8 cellular contexts compared by ENCODE assay signal in genomic region chr18:5294618-5295230, GRCh38. TPM values are rescaled to one million over a fixed set of nuclear protein-coding genes. Genes with fewer than 3 reads are reported as not detected.
DNase-seq lines count a peak whose midpoint lies in the region; ATAC-seq and TF ChIP-seq lines count a peak whose summit lies in the region.

No MANE protein-coding gene starts in this region.

- H3K27ac Mint-ChIP-seq in Caco-2 (ENCODE audit: unreplicated experiment) = peak overlapping the region; percentile 45
- H3K27ac Mint-ChIP-seq in activated naive CD4-positive, alpha-beta T cell treated with anti-CD3 and anti-CD28 coated beads, Interleukin-2, amount 50 U/mL, for 72 hours = peak overlapping the region; percentile 92

- peaks cover 9% of the 10 kb centered on the region for H3K4me1 Mint-ChIP-seq in Caco-2 (ENCODE audit: low read depth, unreplicated experiment)

- 0% methylated on average over 38 to 54 of the region's 54 CpGs for WGBS in heart right ventricle, 2 donors

- no peaks in the 10 kb centered on the region for H3K9me3 ChIP-seq in Caco-2
- H3K9me3 ChIP-seq in HUES48 (ENCODE audit: control insufficient read depth, insufficient read depth, low read length) = no peaks in the 10 kb centered on the region
- H3K9me3 ChIP-seq in heart right ventricle = no peaks in the 10 kb centered on the region

- intact Hi-C loops in Caco-2 (cut with micrococcal nuclease; ENCODE audit: unreplicated experiment) = no loop called here
- intact Hi-C loops in heart right ventricle (cut with DNase I) = loop anchor here in 7 of 10 donors (2.0 to 5.0 kb wide), 4 partner anchors 52 to 1433 kb away; partner anchors contain the start of gene ARHGAP28 (in 1 of the 7)

- no peaks in the 10 kb centered on the region for H3K27me3 Mint-ChIP-seq in Caco-2 (ENCODE audit: insufficient read depth, unreplicated experiment)

- peak in 1 of 2 experiments; percentile 46 for DNase-seq in Caco-2
- peak; percentile 48 to 71 for DNase-seq in activated naive CD4-positive, alpha-beta T cell treated with anti-CD3 and anti-CD28 coated beads, Interleukin-2, amount 50 U/mL, for 72 hours (ENCODE audit: low spot score in 2 of 2)
- peak; percentile 53 to 61 for DNase-seq in heart right ventricle
- DNase-seq in putamen (ENCODE audit: low spot score) = peak; percentile 70
- DNase-seq in NCI-H1694 treated with DMSO at 0.1 percent for 48 hours (lab: John Stamatoyannopoulos, UW) = no peak

- CTCF ChIA-PET in Caco-2 (lab: Charles Lee) = interaction anchor here (1.0 kb wide), 1 partner anchor 57 kb away, joined by 5 read pairs; no protein-coding TSS in a partner anchor

- peak overlapping the region; percentile 94 for H3K9ac ChIP-seq in HUES48 (ENCODE audit: low read depth, low read length)

- no peaks in the 10 kb centered on the region for H3K9me3 Mint-ChIP-seq in Caco-2 (ENCODE audit: unreplicated experiment)
- H3K9me3 Mint-ChIP-seq in activated naive CD4-positive, alpha-beta T cell treated with anti-CD3 and anti-CD28 coated beads, Interleukin-2, amount 50 U/mL, for 72 hours = no peaks in the 10 kb centered on the region

- TF ChIP-seq CTCF in Caco-2 (IDR thresholded peaks at IDR 0.05; ENCODE audit: insufficient read depth in 1 of 2, low read depth in 1 of 2, low read length in 1 of 2, severe bottlenecking in 1 of 2, unreplicated experiment in 1 of 2) (no peak), heart right ventricle (IDR thresholded peaks at IDR 0.05) (no peak)

- H3K4me3 ChIP-seq in Caco-2 (ENCODE audit: low read depth, low read length) (peak overlapping the region; percentile 89), HUES48 (ENCODE audit: low read depth, low read length) (peak overlapping the region; percentile 96), heart right ventricle (peak overlapping the region; percentile 75 to 97 (median 89))

- POLR2A ChIA-PET in Caco-2 (lab: Charles Lee) = interaction anchor here (0.6 to 3.9 kb wide), 3 partner anchors 57 to 212 kb away, joined by 3 to 58 read pairs (median 3); no protein-coding TSS in a partner anchor

- H3K36me3 Mint-ChIP-seq in Caco-2 (ENCODE audit: insufficient read depth, unreplicated experiment) = peaks cover 29% of the 10 kb centered on the region
- peaks cover 22 to 38% of the 10 kb centered on the region in 2 donors for H3K36me3 Mint-ChIP-seq in activated naive CD4-positive, alpha-beta T cell treated with anti-CD3 and anti-CD28 coated beads, Interleukin-2, amount 50 U/mL, for 72 hours

- H3K27me3 ChIP-seq in Caco-2 (replicated peaks; ENCODE audit: control insufficient read depth, insufficient read depth, low read length) (no peaks in the 10 kb centered on the region), HUES48 (ENCODE audit: control insufficient read depth, insufficient read depth, low read length) (peaks cover 20% of the 10 kb centered on the region), heart right ventricle (no peaks in the 10 kb centered on the region)

- ATAC-seq in GM21390 (IDR thresholded peaks at IDR 0.05; ENCODE audit: unreplicated experiment) = peak; percentile 13
- peak; percentile 28 for ATAC-seq in SK-N-SH treated with all-trans-retinoic acid at 6 μM for 48 hours
- peak; percentile 27 to 42 for ATAC-seq in activated naive CD4-positive, alpha-beta T cell treated with anti-CD3 and anti-CD28 coated beads, Interleukin-2, amount 50 U/mL, for 72 hours
- ATAC-seq in heart right ventricle = peak in 4 of 8 donors; percentile 21 to 35 (median 34)

- BruUV-seq in Caco-2 (replicated peaks; lab: Mats Ljungman, UMichigan) = no TSS peak

- H3K4me1 ChIP-seq in Caco-2 = 0 out of 2 replicates have a peak, but pooled peaks cover 4% of the 10 kb centered on the region
- peaks cover 13% of the 10 kb centered on the region for H3K4me1 ChIP-seq in HUES48 (ENCODE audit: control insufficient read depth, insufficient read depth, low read length)
- peaks cover 0 to 21% (median 13%) of the 10 kb centered on the region in 9 donors for H3K4me1 ChIP-seq in heart right ventricle

- peak overlapping the region; percentile 81 for H3K4me3 Mint-ChIP-seq in Caco-2 (ENCODE audit: unreplicated experiment)

- peak overlapping the region; percentile 95 for H3K27ac ChIP-seq in HUES48 (ENCODE audit: low read depth, low read length)
- peak overlapping the region; percentile 92 to 99 (median 96) for H3K27ac ChIP-seq in heart right ventricle

- H3K36me3 ChIP-seq in Caco-2 (ENCODE audit: control insufficient read depth, insufficient read depth, low read length) = no peaks in the 10 kb centered on the region; the same call in 1 of the 2 replicates
- H3K36me3 ChIP-seq in HUES48 (ENCODE audit: control insufficient read depth, insufficient read depth, low read length) = peaks cover 31% of the 10 kb centered on the region
- peaks cover 0 to 34% (median 15%) of the 10 kb centered on the region in 9 donors for H3K36me3 ChIP-seq in heart right ventricle

TF ChIP-seq in SK-N-SH treated with all-trans-retinoic acid at 6 μM for 48 hours, 23 proteins besides CTCF, POLR2A, EP300 and RAD21 (continues in another document):
- no peak for TF ChIP-seq ARNTL (CRISPR knock-in tag; IDR thresholded peaks at IDR 0.05; ENCODE audit: borderline replicate concordance, low read depth)
- no peak for TF ChIP-seq ZC3H10 (CRISPR knock-in tag; IDR thresholded peaks at IDR 0.05)
- TF ChIP-seq ZFP3 (CRISPR knock-in tag; IDR thresholded peaks at IDR 0.05) = no peak
- TF ChIP-seq, protein P1, sequence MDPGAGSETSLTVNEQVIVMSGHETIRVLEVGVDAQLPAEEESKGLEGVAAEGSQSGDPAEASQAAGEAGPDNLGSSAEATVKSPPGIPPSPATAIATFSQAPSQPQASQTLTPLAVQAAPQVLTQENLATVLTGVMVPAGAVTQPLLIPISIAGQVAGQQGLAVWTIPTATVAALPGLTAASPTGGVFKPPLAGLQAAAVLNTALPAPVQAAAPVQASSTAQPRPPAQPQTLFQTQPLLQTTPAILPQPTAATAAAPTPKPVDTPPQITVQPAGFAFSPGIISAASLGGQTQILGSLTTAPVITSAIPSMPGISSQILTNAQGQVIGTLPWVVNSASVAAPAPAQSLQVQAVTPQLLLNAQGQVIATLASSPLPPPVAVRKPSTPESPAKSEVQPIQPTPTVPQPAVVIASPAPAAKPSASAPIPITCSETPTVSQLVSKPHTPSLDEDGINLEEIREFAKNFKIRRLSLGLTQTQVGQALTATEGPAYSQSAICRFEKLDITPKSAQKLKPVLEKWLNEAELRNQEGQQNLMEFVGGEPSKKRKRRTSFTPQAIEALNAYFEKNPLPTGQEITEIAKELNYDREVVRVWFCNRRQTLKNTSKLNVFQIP (CRISPR knock-in tag; IDR thresholded peaks at IDR 0.05; ENCODE audit: borderline replicate concordance, low read depth) = no peak
- no peak for TF ChIP-seq ISL1 (CRISPR knock-in tag; IDR thresholded peaks at IDR 0.05)
- no peak for TF ChIP-seq PPARA (CRISPR knock-in tag; IDR thresholded peaks at IDR 0.05; ENCODE audit: borderline replicate concordance)
- TF ChIP-seq ZNF70 (CRISPR knock-in tag; IDR thresholded peaks at IDR 0.05) = no peak
- TF ChIP-seq ZFP30 (CRISPR knock-in tag; IDR thresholded peaks at IDR 0.05) = no peak
- TF ChIP-seq, protein P2, sequence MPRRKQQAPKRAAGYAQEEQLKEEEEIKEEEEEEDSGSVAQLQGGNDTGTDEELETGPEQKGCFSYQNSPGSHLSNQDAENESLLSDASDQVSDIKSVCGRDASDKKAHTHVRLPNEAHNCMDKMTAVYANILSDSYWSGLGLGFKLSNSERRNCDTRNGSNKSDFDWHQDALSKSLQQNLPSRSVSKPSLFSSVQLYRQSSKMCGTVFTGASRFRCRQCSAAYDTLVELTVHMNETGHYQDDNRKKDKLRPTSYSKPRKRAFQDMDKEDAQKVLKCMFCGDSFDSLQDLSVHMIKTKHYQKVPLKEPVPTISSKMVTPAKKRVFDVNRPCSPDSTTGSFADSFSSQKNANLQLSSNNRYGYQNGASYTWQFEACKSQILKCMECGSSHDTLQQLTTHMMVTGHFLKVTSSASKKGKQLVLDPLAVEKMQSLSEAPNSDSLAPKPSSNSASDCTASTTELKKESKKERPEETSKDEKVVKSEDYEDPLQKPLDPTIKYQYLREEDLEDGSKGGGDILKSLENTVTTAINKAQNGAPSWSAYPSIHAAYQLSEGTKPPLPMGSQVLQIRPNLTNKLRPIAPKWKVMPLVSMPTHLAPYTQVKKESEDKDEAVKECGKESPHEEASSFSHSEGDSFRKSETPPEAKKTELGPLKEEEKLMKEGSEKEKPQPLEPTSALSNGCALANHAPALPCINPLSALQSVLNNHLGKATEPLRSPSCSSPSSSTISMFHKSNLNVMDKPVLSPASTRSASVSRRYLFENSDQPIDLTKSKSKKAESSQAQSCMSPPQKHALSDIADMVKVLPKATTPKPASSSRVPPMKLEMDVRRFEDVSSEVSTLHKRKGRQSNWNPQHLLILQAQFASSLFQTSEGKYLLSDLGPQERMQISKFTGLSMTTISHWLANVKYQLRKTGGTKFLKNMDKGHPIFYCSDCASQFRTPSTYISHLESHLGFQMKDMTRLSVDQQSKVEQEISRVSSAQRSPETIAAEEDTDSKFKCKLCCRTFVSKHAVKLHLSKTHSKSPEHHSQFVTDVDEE (CRISPR knock-in tag; IDR thresholded peaks at IDR 0.05) = no peak
- no peak for TF ChIP-seq CREB5 (CRISPR knock-in tag; IDR thresholded peaks at IDR 0.05; ENCODE audit: low read depth)
- no peak for TF ChIP-seq SNAI2 (CRISPR knock-in tag; IDR thresholded peaks at IDR 0.05)
- TF ChIP-seq BACH2 (CRISPR knock-in tag; IDR thresholded peaks at IDR 0.05; ENCODE audit: borderline replicate concordance) = no peak

RNA-seq across cellular contexts. Expression of gene ZBTB14, which starts 0.8 kb away (rescaled TPM):
- total RNA-seq in Caco-2 (2022) = 13.9 and 14.7 TPM in 2 replicates
- total RNA-seq in activated naive CD4-positive, alpha-beta T cell treated with anti-CD3 and anti-CD28 coated beads, Interleukin-2, amount 50 U/mL, for 72 hours = 10 to 100 TPM; 18.4 to 22.5 TPM
- total RNA-seq in heart right ventricle = 1 to 10 TPM; 5.3 to 8.6 (median 7.1) TPM
- 1 to 10 TPM; 3.7 to 4.0 TPM for polyA plus RNA-seq in heart right ventricle
